8 cellular contexts compared by ENCODE assay signal in genomic region chrX:47146121-47146935, GRCh38. TPM values are rescaled to one million over a fixed set of nuclear protein-coding genes. Genes with fewer than 3 reads are reported as not detected.
DNase-seq lines count a peak whose midpoint lies in the region; ATAC-seq and TF ChIP-seq lines count a peak whose summit lies in the region.

No MANE protein-coding gene starts in this region.

- H3K27me3 ChIP-seq in heart right ventricle, result peaks cover 0 to 22% (median 0%) of the 10 kb centered on the region in 7 donors
- no peaks in the 10 kb centered on the region for H3K27me3 ChIP-seq in thoracic aorta (replicated peaks; ENCODE audit: insufficient read depth)

- H3K4me3 Mint-ChIP-seq in activated T-helper 2 cell treated with anti-CD3 and anti-CD28 coated beads, Interferon-gamma antibody, Interleukin-2, Interleukin-4, amounts not matched to agents 10 μg/mL and 5 μg/mL and 100 μg/mL, durations not matched to agents 14 hours and 24 hours and 36 hours (ENCODE audit: low read depth), result peak overlapping the region; percentile 99

- H3K9me3 Mint-ChIP-seq in activated T-helper 2 cell treated with anti-CD3 and anti-CD28 coated beads, Interferon-gamma antibody, Interleukin-2, Interleukin-4, amounts not matched to agents 10 μg/mL and 5 μg/mL and 100 μg/mL, durations not matched to agents 14 hours and 24 hours and 36 hours, result no peaks in the 10 kb centered on the region

- no peaks in the 10 kb centered on the region for H3K9me3 ChIP-seq in heart right ventricle
- H3K9me3 ChIP-seq in thoracic aorta, result no peaks in the 10 kb centered on the region

- 1 to 3% methylated on average over 9 to 10 of the region's 10 CpGs for WGBS in heart right ventricle, 2 donors

- peaks cover 19% of the 10 kb centered on the region for H3K4me1 Mint-ChIP-seq in activated T-helper 2 cell treated with anti-CD3 and anti-CD28 coated beads, Interferon-gamma antibody, Interleukin-2, Interleukin-4, amounts not matched to agents 10 μg/mL and 5 μg/mL and 100 μg/mL, durations not matched to agents 14 hours and 24 hours and 36 hours (ENCODE audit: low read depth)

- no peaks in the 10 kb centered on the region for H3K27me3 Mint-ChIP-seq in activated T-helper 2 cell treated with anti-CD3 and anti-CD28 coated beads, Interferon-gamma antibody, Interleukin-2, Interleukin-4, amounts not matched to agents 10 μg/mL and 5 μg/mL and 100 μg/mL, durations not matched to agents 14 hours and 24 hours and 36 hours (ENCODE audit: low read depth)

- H3K27ac Mint-ChIP-seq in activated T-helper 2 cell treated with anti-CD3 and anti-CD28 coated beads, Interferon-gamma antibody, Interleukin-2, Interleukin-4, amounts not matched to agents 10 μg/mL and 5 μg/mL and 100 μg/mL, durations not matched to agents 14 hours and 24 hours and 36 hours, result peak overlapping the region; percentile 100

- TF ChIP-seq CTCF in heart right ventricle (IDR thresholded peaks at IDR 0.05), result no peak
- TF ChIP-seq CTCF in thoracic aorta (IDR thresholded peaks at IDR 0.05), result no peak

- peaks cover 0 to 33% (median 19%) of the 10 kb centered on the region in 9 donors for H3K4me1 ChIP-seq in heart right ventricle
- peaks cover 9 to 22% of the 10 kb centered on the region in 2 donors for H3K4me1 ChIP-seq in thoracic aorta (ENCODE audit: control insufficient read depth in 1 of 2, low read depth in 2 of 2)

- intact Hi-C loops in heart right ventricle (cut with DNase I) (no loop called here), left ventricle myocardium superior (cut with micrococcal nuclease) (no loop called here), left colon (cut with DNase I, micrococcal nuclease) (no loop called here)
- intact Hi-C loops in activated T-helper 2 cell treated with anti-CD3 and anti-CD28 coated beads, Interferon-gamma antibody, Interleukin-2, Interleukin-4, amounts not matched to agents 10 μg/mL and 5 μg/mL and 100 μg/mL, durations not matched to agents 14 hours and 24 hours and 36 hours (cut with micrococcal nuclease), result no loop called here

- H3K27ac ChIP-seq in heart right ventricle (peak overlapping the region in 5 of 10 donors; percentile 92 to 98 (median 97)), thoracic aorta (peak overlapping the region in 1 of 2 donors; percentile 96)

- H3K36me3 ChIP-seq in heart right ventricle, result peaks cover 0 to 29% (median 0%) of the 10 kb centered on the region in 9 donors
- no peaks in the 10 kb centered on the region for H3K36me3 ChIP-seq in thoracic aorta

- peak in 1 of 8 donors; percentile 5 for ATAC-seq in heart right ventricle
- ATAC-seq in left ventricle myocardium superior, result no peak
- peak; percentile 60 for ATAC-seq in left colon
- ATAC-seq in thoracic aorta (ENCODE audit: insufficient number of reproducible peaks, low FRiP score, low read depth), result no peak
- ATAC-seq in GM19351 (IDR thresholded peaks at IDR 0.05; ENCODE audit: unreplicated experiment), result no peak

- H3K4me3 ChIP-seq in heart right ventricle (peak overlapping the region; percentile 41 to 89 (median 67)), thoracic aorta (peak overlapping the region; percentile 83)

- H3K36me3 Mint-ChIP-seq in activated T-helper 2 cell treated with anti-CD3 and anti-CD28 coated beads, Interferon-gamma antibody, Interleukin-2, Interleukin-4, amounts not matched to agents 10 μg/mL and 5 μg/mL and 100 μg/mL, durations not matched to agents 14 hours and 24 hours and 36 hours (ENCODE audit: low read depth), result peaks cover 63% of the 10 kb centered on the region

- DNase-seq in heart right ventricle (no peak), left ventricle myocardium superior (no peak), left colon (peak; percentile 27 to 53), thoracic aorta (ENCODE audit: low spot score) (no peak)
- no peak for DNase-seq in activated T-helper 2 cell treated with anti-CD3 and anti-CD28 coated beads, Interferon-gamma antibody, Interleukin-2, Interleukin-4, amounts not matched to agents 10 μg/mL and 5 μg/mL and 100 μg/mL, durations not matched to agents 14 hours and 24 hours and 36 hours (ENCODE audit: low spot score)
- no peak for DNase-seq in effector CD8-positive, alpha-beta T cell (lab: John Stamatoyannopoulos, UW)
- DNase-seq in activated effector memory CD4-positive, alpha-beta T cell treated with anti-CD3 and anti-CD28 coated beads, Interleukin-2, amount 50 U/mL, for 16 hours, result no peak

RNA-seq across cellular contexts. Expression of gene RBM10, which starts 1.3 kb away (rescaled TPM):
- total RNA-seq in heart right ventricle (10 to 100 TPM; 23.1 to 32.1 (median 26.4) TPM), left ventricle myocardium superior (32.9 TPM), left colon (10 to 100 TPM; 30.6 to 35.7 TPM), thoracic aorta (10 to 100 TPM; 24.1 to 25.2 TPM)
- 10 to 100 TPM; 26.9 to 27.6 TPM for polyA plus RNA-seq in heart right ventricle
- 65.7 and 69.2 TPM in 2 replicates for total RNA-seq in activated T-helper 2 cell treated with anti-CD3 and anti-CD28 coated beads, Interferon-gamma antibody, Interleukin-2, Interleukin-4, amounts not matched to agents 10 μg/mL and 5 μg/mL and 100 μg/mL, durations not matched to agents 14 hours and 24 hours and 36 hours

RNA-seq across cellular contexts. Expression of gene NDUFB11, which starts 1.8 kb away (rescaled TPM):
- total RNA-seq in heart right ventricle (100 to 1,000 TPM; 149 to 217 (median 175) TPM), left ventricle myocardium superior (210 TPM), left colon (10 to 100 TPM; 75.9 to 83.0 TPM), thoracic aorta (10 to 100 TPM; 24.0 to 35.3 TPM)
- polyA plus RNA-seq in heart right ventricle, result 100 to 1,000 TPM; 155 to 178 TPM
- total RNA-seq in activated T-helper 2 cell treated with anti-CD3 and anti-CD28 coated beads, Interferon-gamma antibody, Interleukin-2, Interleukin-4, amounts not matched to agents 10 μg/mL and 5 μg/mL and 100 μg/mL, durations not matched to agents 14 hours and 24 hours and 36 hours, result 91.7 and 98.8 TPM in 2 replicates

RNA-seq across cellular contexts. Expression of gene UBA1, which starts 47.3 kb away (rescaled TPM):
- total RNA-seq in heart right ventricle, result 100 to 1,000 TPM; 110 to 157 (median 128) TPM
- 10 to 100 TPM; 90.9 to 99.4 TPM for polyA plus RNA-seq in heart right ventricle
- 100 TPM for total RNA-seq in left ventricle myocardium superior
- 242 and 250 TPM in 2 replicates for total RNA-seq in activated T-helper 2 cell treated with anti-CD3 and anti-CD28 coated beads, Interferon-gamma antibody, Interleukin-2, Interleukin-4, amounts not matched to agents 10 μg/mL and 5 μg/mL and 100 μg/mL, durations not matched to agents 14 hours and 24 hours and 36 hours
- 100 to 1,000 TPM; 217 to 220 TPM for total RNA-seq in left colon
- total RNA-seq in thoracic aorta, result 100 to 1,000 TPM; 132 to 133 TPM

Comparison
In these comparisons a context has a peak if more than half of its experiments do, and no peak if none do; other contexts are left out.
1. DNase-seq: peak in left colon (2 of 2); none in heart right ventricle (0 of 2), left ventricle myocardium superior (single experiment), activated T-helper 2 cell treated with anti-CD3 and anti-CD28 coated beads, Interferon-gamma antibody, Interleukin-2, Interleukin-4, amounts not matched to agents 10 μg/mL and 5 μg/mL and 100 μg/mL, durations not matched to agents 14 hours and 24 hours and 36 hours (single experiment), thoracic aorta (single experiment), effector CD8-positive, alpha-beta T cell (single experiment) and activated effector memory CD4-positive, alpha-beta T cell treated with anti-CD3 and anti-CD28 coated beads, Interleukin-2, amount 50 U/mL, for 16 hours (single experiment).